ENCODE assay signal across 14 cellular contexts in the genomic region with DNA sequence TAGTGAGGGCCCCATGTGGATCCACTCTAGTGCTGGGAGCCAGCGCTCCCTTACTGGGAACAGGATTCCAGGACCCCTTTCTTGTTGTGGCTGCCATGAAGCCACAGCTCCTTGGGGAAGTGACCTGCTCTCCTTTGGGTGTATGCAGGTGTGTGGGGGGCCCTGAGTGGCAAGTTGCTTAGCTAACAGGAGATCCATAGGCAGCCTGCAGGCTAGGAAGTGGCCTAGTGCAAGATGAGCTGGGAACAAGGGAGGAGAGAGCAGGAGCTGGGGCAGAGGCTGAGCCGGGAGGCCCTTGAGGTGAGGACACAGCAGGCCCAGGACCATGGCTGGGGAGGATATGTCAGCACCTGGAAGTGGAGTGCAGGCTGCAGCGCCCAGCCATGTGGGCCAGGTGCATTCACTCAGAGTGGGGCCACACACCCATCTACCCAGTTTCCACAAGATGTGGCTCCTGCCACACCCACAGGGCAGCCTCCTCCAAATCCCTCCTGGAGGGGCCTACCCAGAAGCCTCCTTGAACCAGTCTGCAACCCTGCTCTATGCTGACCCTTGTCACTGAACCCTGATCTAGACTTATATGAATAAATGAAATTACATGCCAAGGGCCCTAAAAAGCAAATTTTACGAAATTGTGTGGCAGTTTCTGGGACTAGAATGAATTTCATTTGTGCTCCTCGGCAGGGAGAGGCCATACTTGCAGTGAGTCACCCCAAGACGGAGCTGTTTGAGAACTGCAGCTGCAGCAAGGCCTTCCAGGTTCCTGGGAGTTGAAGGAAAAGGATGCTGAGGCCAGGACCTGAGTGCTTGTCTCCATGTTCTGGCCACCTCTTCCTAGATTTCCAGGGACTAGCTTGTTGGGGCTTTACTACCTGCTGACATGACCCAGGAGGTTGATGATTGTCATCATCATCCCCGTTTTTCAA. TPM values are rescaled to one million over a fixed set of nuclear protein-coding genes. Genes with fewer than 3 reads are reported as not detected.
DNase-seq lines count a peak whose midpoint lies in the region; ATAC-seq, FAIRE-seq and TF ChIP-seq lines count a peak whose summit lies in the region.
"Had no signal": no experiment of that assay in that cellular context is flagged by ENCODE, and none has a peak within 500 bp of the region (broad histone marks: within the 10 kb centered on the region; RNA-seq: fewer than 3 reads in every experiment).

No MANE protein-coding gene starts in this region.

- peaks cover 8 to 35% of the 10 kb centered on the region in 2 experiments for H3K36me3 ChIP-seq in HepG2 (replicated peaks in 1 of 2; ENCODE audit: control insufficient read depth in 1 of 2, insufficient read depth in 2 of 2, low read length in 2 of 2)
- peaks cover 0 to 23% (median 2%) of the 10 kb centered on the region in 4 donors for H3K36me3 ChIP-seq in right lobe of liver
- peaks cover 19% of the 10 kb centered on the region for H3K36me3 ChIP-seq in bronchial epithelial cell (ENCODE audit: control insufficient read depth, insufficient read depth, low read length)

- H3K27ac ChIP-seq in HepG2 (ENCODE audit: extremely low read length, insufficient read depth, low read length) (no peak overlapping the region), right lobe of liver (no peak overlapping the region)

- 71% methylated on average over 5 of the region's 7 CpGs for WGBS in HepG2 (ENCODE audit: low lambda C conversion rate)
- WGBS in right lobe of liver (ENCODE audit: insufficient coverage, low coverage, low lambda C conversion rate, missing lambda C conversion rate), result 44% methylated on average over 4 of the region's 7 CpGs

- peaks cover 30 to 42% of the 10 kb centered on the region in 2 donors for H3K36me3 Mint-ChIP-seq in stimulated activated naive B cell treated with anti-CD40 and anti-IgM and Interleukin-4, amounts not matched to agents 10 μg/mL and 1 μg/mL and 100 μg/mL, for 72 hours

- H3K4me1 ChIP-seq in HepG2 (ENCODE audit: insufficient read depth, low read length) (peaks cover 24% of the 10 kb centered on the region), right lobe of liver (peaks cover 0 to 24% (median 7%) of the 10 kb centered on the region in 4 donors)

- intact Hi-C loops in HepG2 (cut with micrococcal nuclease; ENCODE audit: unreplicated experiment) (no loop called here), right lobe of liver (cut with DNase I) (loop anchor here in 1 of 2 donors (10.0 kb wide), 1 partner anchor 54 kb away; no protein-coding TSS in a partner anchor)

- DNase-seq in HepG2 (ENCODE audit: low spot score), result no peak
- DNase-seq in right lobe of liver, result no peak
- peak; percentile 4 for DNase-seq in NCI-H69 (lab: John Stamatoyannopoulos, UW)
- no peak for DNase-seq in bronchial epithelial cell (ENCODE audit: low read depth)
- DNase-seq in stimulated activated naive B cell treated with anti-CD40 and anti-IgM and Interleukin-4, amounts not matched to agents 10 μg/mL and 1 μg/mL and 100 μg/mL, for 72 hours, result no peak
- no peak for DNase-seq in NCI-H748 treated with DMSO at 0.1 percent for 48 hours (lab: John Stamatoyannopoulos, UW)
- DNase-seq in DMS53 (lab: John Stamatoyannopoulos, UW), result no peak
- DNase-seq: amygdala; head of caudate nucleus; NCI-H524; stimulated activated CD4-positive, alpha-beta T cell treated with anti-CD3 and anti-CD28 coated beads, Interleukin-1b, Interleukin-23, amount 100 ng/mL, for 48 hours; stimulated activated naive CD4-positive, alpha-beta T cell treated with Interleukin-2 at 50 U/mL for 16 hours had no signal

- CTCF ChIA-PET in HepG2 (lab: Yijun Ruan, JAX; ENCODE audit: low intra/inter-chr PET ratio, low total read pairs), result no interaction called here

- TF ChIP-seq CTCF in HepG2 (CRISPR knock-in tag; IDR thresholded peaks at IDR 0.05) (no peak), right lobe of liver (IDR thresholded peaks at IDR 0.05) (no peak), bronchial epithelial cell (IDR thresholded peaks at IDR 0.05; ENCODE audit: insufficient read depth, low read length, severe bottlenecking) (no peak)

- TF ChIP-seq EP300 in HepG2 (IDR thresholded peaks at IDR 0.05; ENCODE audit: low read depth in 2 of 2, low read length in 2 of 2), result no peak
- no peak for TF ChIP-seq EP300 in HepG2 (CRISPR knock-in tag; IDR thresholded peaks at IDR 0.05; ENCODE audit: borderline replicate concordance)

- no peak overlapping the region for H3K9ac ChIP-seq in HepG2 (ENCODE audit: insufficient read depth, low read depth, low read length)

- no peaks in the 10 kb centered on the region for H4K20me1 ChIP-seq in HepG2 (ENCODE audit: insufficient read depth, low read length)

- H3K4me2 ChIP-seq in HepG2 (ENCODE audit: low read depth, low read length), result no peak overlapping the region

- no peaks in the 10 kb centered on the region for H3K27me3 Mint-ChIP-seq in stimulated activated naive B cell treated with anti-CD40 and anti-IgM and Interleukin-4, amounts not matched to agents 10 μg/mL and 1 μg/mL and 100 μg/mL, for 72 hours

- H3K27me3 ChIP-seq in HepG2 (ENCODE audit: control insufficient read depth in 1 of 2, insufficient read depth in 2 of 2, low read length in 2 of 2) (no peaks in the 10 kb centered on the region), right lobe of liver (no peaks in the 10 kb centered on the region), bronchial epithelial cell (ENCODE audit: control insufficient read depth, insufficient read depth, low read length) (no peaks in the 10 kb centered on the region)

- no TSS peak for BruUV-seq in HepG2 (replicated peaks; lab: Mats Ljungman, UMichigan)

- in situ Hi-C loops in HepG2 (cut with HindIII; ENCODE audit: extremely low pct_ligation_motif_present, low pct_unique_long_range_greater_than_20kb), result no loop called here

- H3K4me3 Mint-ChIP-seq in stimulated activated naive B cell treated with anti-CD40 and anti-IgM and Interleukin-4, amounts not matched to agents 10 μg/mL and 1 μg/mL and 100 μg/mL, for 72 hours, result no peak overlapping the region

- H2AFZ ChIP-seq in HepG2 (ENCODE audit: low read length), result no peak overlapping the region

- peaks cover 23 to 43% of the 10 kb centered on the region in 2 donors for H3K4me1 Mint-ChIP-seq in stimulated activated naive B cell treated with anti-CD40 and anti-IgM and Interleukin-4, amounts not matched to agents 10 μg/mL and 1 μg/mL and 100 μg/mL, for 72 hours

- POLR2A ChIA-PET in HepG2 (lab: Yijun Ruan, JAX), result interaction anchor here (1.0 to 3.3 kb wide), 6 partner anchors 16 to 48 kb away, joined by 3 to 20 read pairs (median 3); a partner anchor contains a TSS

- ATAC-seq in HepG2 (no peak), right lobe of liver (no peak), HG03378 (IDR thresholded peaks at IDR 0.05; ENCODE audit: unreplicated experiment) (no peak)
- ATAC-seq in stimulated activated naive B cell treated with anti-CD40 and anti-IgM and Interleukin-4, amounts not matched to agents 10 μg/mL and 1 μg/mL and 100 μg/mL, for 72 hours (replicated peaks), result no peak

- TF ChIP-seq RAD21 in HepG2 (CRISPR knock-in tag; IDR thresholded peaks at IDR 0.05), result no peak

- TF ChIP-seq POLR2A in HepG2 (IDR thresholded peaks at IDR 0.05; ENCODE audit: insufficient read depth in 1 of 2, low read depth in 2 of 2, low read length in 2 of 2) (peak; percentile 5 to 64; a peak in 3 of 4 replicates), right lobe of liver (IDR thresholded peaks at IDR 0.05) (no peak)

- FAIRE-seq in HepG2 (lab: Jason Lieb, UNC), result no peak
- peak; percentile 50 for FAIRE-seq in bronchial epithelial cell (lab: Jason Lieb, UNC)

- no peak overlapping the region for H3K4me3 ChIP-seq in HepG2 (replicated peaks in 1 of 3; ENCODE audit: insufficient read depth in 1 of 3, low read depth in 2 of 3, low read length in 3 of 3)
- H3K4me3 ChIP-seq in right lobe of liver, result no peak overlapping the region
- H3K4me3 ChIP-seq in bronchial epithelial cell (ENCODE audit: low read depth, low read length), result no peak overlapping the region
- H3K4me3 ChIP-seq: lung had no signal

- H3K9me3 Mint-ChIP-seq in stimulated activated naive B cell treated with anti-CD40 and anti-IgM and Interleukin-4, amounts not matched to agents 10 μg/mL and 1 μg/mL and 100 μg/mL, for 72 hours, result no peaks in the 10 kb centered on the region

- peak overlapping the region; percentile 92 for H3K27ac Mint-ChIP-seq in stimulated activated naive B cell treated with anti-CD40 and anti-IgM and Interleukin-4, amounts not matched to agents 10 μg/mL and 1 μg/mL and 100 μg/mL, for 72 hours

- H3K9me3 ChIP-seq in HepG2 (ENCODE audit: low read length) (no peaks in the 10 kb centered on the region), right lobe of liver (no peaks in the 10 kb centered on the region)

- peaks cover 18% of the 10 kb centered on the region for H3K79me2 ChIP-seq in HepG2 (ENCODE audit: insufficient read depth, low read length)

RNA-seq across cellular contexts. Expression of a gene that starts 3.2 kb away (rescaled TPM):
- total RNA-seq in HepG2 (2016; rRNA removed; fragmentation: Illumina TruSeq; extraction: Trizol) (20.4 and 25.5 TPM in 2 replicates), right lobe of liver (10 to 100 TPM in 5 of 6 experiments, 1 to 10 TPM in 1; 9.3 to 32.5 (median 15.6) TPM), bronchial epithelial cell (23.2 and 29.0 TPM in 2 replicates)
- 10.9 and 13.4 TPM in 2 replicates for total RNA-seq in HepG2 (2016; cell fraction: cytosol; rRNA removed; fragmentation: Illumina TruSeq; extraction: Trizol; ENCODE audit: low read depth)
- total RNA-seq in HepG2 (2016; cell fraction: insoluble cytoplasmic fraction; rRNA removed; fragmentation: Illumina TruSeq; extraction: Trizol), result 22.1 and 23.8 TPM in 2 replicates
- total RNA-seq in HepG2 (2016; cell fraction: membrane; rRNA removed; fragmentation: Illumina TruSeq; extraction: Trizol), result 19.2 and 23.3 TPM in 2 replicates
- 18.4 and 19.1 TPM in 2 replicates for total RNA-seq in HepG2 (2016; cell fraction: nucleus; rRNA removed; fragmentation: Illumina TruSeq; extraction: Trizol)
- 13.0 and 16.4 TPM in 2 replicates for polyA plus RNA-seq in HepG2 (2011; rRNA removed)
- polyA plus RNA-seq in HepG2 (2011; cell fraction: cytosol; rRNA removed), result 11.4 and 17.5 TPM in 2 replicates
- 53.1 and 55.7 TPM in 2 replicates for polyA plus RNA-seq in HepG2 (2011; cell fraction: nucleus; rRNA removed)
- 7.6 and 9.2 TPM in 2 replicates for polyA plus RNA-seq in HepG2 (2012)
- polyA plus RNA-seq in HepG2 (2016; cell fraction: cytosol; fragmentation: Illumina TruSeq; extraction: Trizol; ENCODE audit: low read depth), result 11.6 and 14.4 TPM in 2 replicates
- polyA plus RNA-seq in HepG2 (2016; cell fraction: insoluble cytoplasmic fraction; fragmentation: Illumina TruSeq; extraction: Trizol; ENCODE audit: low read depth), result 22.2 and 26.6 TPM in 2 replicates
- polyA plus RNA-seq in HepG2 (2016; cell fraction: membrane; fragmentation: Illumina TruSeq; extraction: Trizol; ENCODE audit: low read depth), result 17.6 and 24.0 TPM in 2 replicates
- 42.7 and 46.0 TPM in 2 replicates for polyA plus RNA-seq in HepG2 (2016; cell fraction: nucleus; fragmentation: Illumina TruSeq; extraction: Trizol; ENCODE audit: insufficient read depth, low read depth)
- polyA minus RNA-seq in HepG2 (2011; rRNA and poly(A)+ RNA removed; ENCODE audit: low replicate concordance), result 19.9 and 30.3 TPM in 2 replicates
- polyA minus RNA-seq in HepG2 (2011; cell fraction: cytosol; rRNA and poly(A)+ RNA removed), result 6.9 and 7.9 TPM in 2 replicates
- polyA minus RNA-seq in HepG2 (2011; cell fraction: nucleus; rRNA and poly(A)+ RNA removed), result 34.2 and 38.9 TPM in 2 replicates

RNA-seq across cellular contexts. Expression of a gene that starts 16.3 kb away (rescaled TPM):
- 0.04 TPM in 1 of 2 replicates, not detected in the other for total RNA-seq in HepG2 (2016; rRNA removed; fragmentation: Illumina TruSeq; extraction: Trizol)
- total RNA-seq in HepG2 (2016; cell fraction: cytosol; rRNA removed; fragmentation: Illumina TruSeq; extraction: Trizol; ENCODE audit: low read depth), result not detected in 2 replicates
- not detected in 2 replicates for total RNA-seq in HepG2 (2016; cell fraction: insoluble cytoplasmic fraction; rRNA removed; fragmentation: Illumina TruSeq; extraction: Trizol)
- total RNA-seq in HepG2 (2016; cell fraction: membrane; rRNA removed; fragmentation: Illumina TruSeq; extraction: Trizol), result not detected in 2 replicates
- not detected in 2 replicates for total RNA-seq in HepG2 (2016; cell fraction: nucleus; rRNA removed; fragmentation: Illumina TruSeq; extraction: Trizol)
- polyA plus RNA-seq in HepG2 (2011; rRNA removed), result 0.12 and 0.20 TPM in 2 replicates
- 0.06 and 0.19 TPM in 2 replicates for polyA plus RNA-seq in HepG2 (2011; cell fraction: cytosol; rRNA removed)
- 0.66 and 1.2 TPM in 2 replicates for polyA plus RNA-seq in HepG2 (2011; cell fraction: nucleus; rRNA removed)
- polyA plus RNA-seq in HepG2 (2012), result 0.07 and 0.25 TPM in 2 replicates
- not detected in 2 replicates for polyA plus RNA-seq in HepG2 (2016; cell fraction: cytosol; fragmentation: Illumina TruSeq; extraction: Trizol; ENCODE audit: low read depth)
- not detected in 2 replicates for polyA plus RNA-seq in HepG2 (2016; cell fraction: insoluble cytoplasmic fraction; fragmentation: Illumina TruSeq; extraction: Trizol; ENCODE audit: low read depth)
- not detected in 2 replicates for polyA plus RNA-seq in HepG2 (2016; cell fraction: membrane; fragmentation: Illumina TruSeq; extraction: Trizol; ENCODE audit: low read depth)
- not detected in 2 replicates for polyA plus RNA-seq in HepG2 (2016; cell fraction: nucleus; fragmentation: Illumina TruSeq; extraction: Trizol; ENCODE audit: insufficient read depth, low read depth)
- polyA minus RNA-seq in HepG2 (2011; rRNA and poly(A)+ RNA removed; ENCODE audit: low replicate concordance), result 0.46 and 5.4 TPM in 2 replicates
- polyA minus RNA-seq in HepG2 (2011; cell fraction: cytosol; rRNA and poly(A)+ RNA removed), result not detected in 2 replicates
- polyA minus RNA-seq in HepG2 (2011; cell fraction: nucleus; rRNA and poly(A)+ RNA removed), result 0.50 TPM in 1 of 2 replicates, not detected in the other
- total RNA-seq in right lobe of liver, result 1 to 10 TPM in 1 of 6 experiments, under 1 TPM in 4, not detected in 1; 0.09 to 1.4 (median 0.42) TPM
- 0.13 and 0.26 TPM in 2 replicates for total RNA-seq in bronchial epithelial cell

RNA-seq across cellular contexts. Expression of a gene that starts 16.6 kb away (rescaled TPM):
- total RNA-seq in HepG2 (2016; rRNA removed; fragmentation: Illumina TruSeq; extraction: Trizol) (12.0 and 22.4 TPM in 2 replicates), right lobe of liver (10 to 100 TPM; 22.7 to 33.3 (median 27.0) TPM), bronchial epithelial cell (14.7 and 23.2 TPM in 2 replicates)
- total RNA-seq in HepG2 (2016; cell fraction: cytosol; rRNA removed; fragmentation: Illumina TruSeq; extraction: Trizol; ENCODE audit: low read depth), result 6.7 and 7.2 TPM in 2 replicates
- 11.0 and 24.0 TPM in 2 replicates for total RNA-seq in HepG2 (2016; cell fraction: insoluble cytoplasmic fraction; rRNA removed; fragmentation: Illumina TruSeq; extraction: Trizol)
- total RNA-seq in HepG2 (2016; cell fraction: membrane; rRNA removed; fragmentation: Illumina TruSeq; extraction: Trizol), result 7.2 and 7.5 TPM in 2 replicates
- total RNA-seq in HepG2 (2016; cell fraction: nucleus; rRNA removed; fragmentation: Illumina TruSeq; extraction: Trizol), result 24.0 and 31.5 TPM in 2 replicates
- 21.8 and 36.0 TPM in 2 replicates for polyA plus RNA-seq in HepG2 (2011; rRNA removed)
- 7.8 and 11.5 TPM in 2 replicates for polyA plus RNA-seq in HepG2 (2011; cell fraction: cytosol; rRNA removed)
- polyA plus RNA-seq in HepG2 (2011; cell fraction: nucleus; rRNA removed), result 218 and 255 TPM in 2 replicates
- polyA plus RNA-seq in HepG2 (2012), result 16.0 and 20.8 TPM in 2 replicates
- 1.7 and 1.9 TPM in 2 replicates for polyA plus RNA-seq in HepG2 (2016; cell fraction: cytosol; fragmentation: Illumina TruSeq; extraction: Trizol; ENCODE audit: low read depth)
- 10.7 and 13.3 TPM in 2 replicates for polyA plus RNA-seq in HepG2 (2016; cell fraction: insoluble cytoplasmic fraction; fragmentation: Illumina TruSeq; extraction: Trizol; ENCODE audit: low read depth)
- polyA plus RNA-seq in HepG2 (2016; cell fraction: membrane; fragmentation: Illumina TruSeq; extraction: Trizol; ENCODE audit: low read depth), result 3.5 and 4.4 TPM in 2 replicates
- 85.8 and 92.2 TPM in 2 replicates for polyA plus RNA-seq in HepG2 (2016; cell fraction: nucleus; fragmentation: Illumina TruSeq; extraction: Trizol; ENCODE audit: insufficient read depth, low read depth)
- polyA minus RNA-seq in HepG2 (2011; rRNA and poly(A)+ RNA removed; ENCODE audit: low replicate concordance), result 28.9 and 51.0 TPM in 2 replicates
- polyA minus RNA-seq in HepG2 (2011; cell fraction: cytosol; rRNA and poly(A)+ RNA removed), result 12.1 and 13.7 TPM in 2 replicates
- 71.7 and 79.9 TPM in 2 replicates for polyA minus RNA-seq in HepG2 (2011; cell fraction: nucleus; rRNA and poly(A)+ RNA removed)

RNA-seq across cellular contexts. Expression of a gene that starts 31.6 kb away (rescaled TPM):
- 11.0 and 15.3 TPM in 2 replicates for total RNA-seq in HepG2 (2016; rRNA removed; fragmentation: Illumina TruSeq; extraction: Trizol)
- 11.0 and 11.3 TPM in 2 replicates for total RNA-seq in HepG2 (2016; cell fraction: cytosol; rRNA removed; fragmentation: Illumina TruSeq; extraction: Trizol; ENCODE audit: low read depth)
- 8.7 and 17.7 TPM in 2 replicates for total RNA-seq in HepG2 (2016; cell fraction: insoluble cytoplasmic fraction; rRNA removed; fragmentation: Illumina TruSeq; extraction: Trizol)
- total RNA-seq in HepG2 (2016; cell fraction: membrane; rRNA removed; fragmentation: Illumina TruSeq; extraction: Trizol), result 18.9 and 20.5 TPM in 2 replicates
- 17.3 and 19.2 TPM in 2 replicates for total RNA-seq in HepG2 (2016; cell fraction: nucleus; rRNA removed; fragmentation: Illumina TruSeq; extraction: Trizol)
- 9.0 and 12.0 TPM in 2 replicates for polyA plus RNA-seq in HepG2 (2011; rRNA removed)
- 9.9 and 12.9 TPM in 2 replicates for polyA plus RNA-seq in HepG2 (2011; cell fraction: cytosol; rRNA removed)
- polyA plus RNA-seq in HepG2 (2011; cell fraction: nucleus; rRNA removed), result 124 and 135 TPM in 2 replicates
- 9.3 and 10.2 TPM in 2 replicates for polyA plus RNA-seq in HepG2 (2012)
- 9.8 and 11.5 TPM in 2 replicates for polyA plus RNA-seq in HepG2 (2016; cell fraction: cytosol; fragmentation: Illumina TruSeq; extraction: Trizol; ENCODE audit: low read depth)
- 8.2 and 11.1 TPM in 2 replicates for polyA plus RNA-seq in HepG2 (2016; cell fraction: insoluble cytoplasmic fraction; fragmentation: Illumina TruSeq; extraction: Trizol; ENCODE audit: low read depth)
- 16.8 and 17.1 TPM in 2 replicates for polyA plus RNA-seq in HepG2 (2016; cell fraction: membrane; fragmentation: Illumina TruSeq; extraction: Trizol; ENCODE audit: low read depth)
- polyA plus RNA-seq in HepG2 (2016; cell fraction: nucleus; fragmentation: Illumina TruSeq; extraction: Trizol; ENCODE audit: insufficient read depth, low read depth), result 45.0 and 47.7 TPM in 2 replicates
- 0.07 and 13.9 TPM in 2 replicates for polyA minus RNA-seq in HepG2 (2011; rRNA and poly(A)+ RNA removed; ENCODE audit: low replicate concordance)
- polyA minus RNA-seq in HepG2 (2011; cell fraction: cytosol; rRNA and poly(A)+ RNA removed), result 6.5 and 6.6 TPM in 2 replicates
- polyA minus RNA-seq in HepG2 (2011; cell fraction: nucleus; rRNA and poly(A)+ RNA removed), result 18.9 and 19.3 TPM in 2 replicates
- 1 to 10 TPM in 3 of 6 experiments, under 1 TPM in 3; 0.37 to 1.4 (median 1.0) TPM for total RNA-seq in right lobe of liver
- 2.4 and 2.8 TPM in 2 replicates for total RNA-seq in bronchial epithelial cell

RNA-seq across cellular contexts. Expression of a gene that starts 33.7 kb away (rescaled TPM):
- total RNA-seq in HepG2 (2016; rRNA removed; fragmentation: Illumina TruSeq; extraction: Trizol), result not detected in 2 replicates
- not detected in 2 replicates for total RNA-seq in HepG2 (2016; cell fraction: cytosol; rRNA removed; fragmentation: Illumina TruSeq; extraction: Trizol; ENCODE audit: low read depth)
- total RNA-seq in HepG2 (2016; cell fraction: insoluble cytoplasmic fraction; rRNA removed; fragmentation: Illumina TruSeq; extraction: Trizol), result not detected in 2 replicates
- total RNA-seq in HepG2 (2016; cell fraction: membrane; rRNA removed; fragmentation: Illumina TruSeq; extraction: Trizol), result not detected in 2 replicates
- not detected in 2 replicates for total RNA-seq in HepG2 (2016; cell fraction: nucleus; rRNA removed; fragmentation: Illumina TruSeq; extraction: Trizol)
- polyA plus RNA-seq in HepG2 (2011; rRNA removed), result not detected in 2 replicates
- polyA plus RNA-seq in HepG2 (2011; cell fraction: cytosol; rRNA removed), result not detected in 2 replicates
- not detected in 2 replicates for polyA plus RNA-seq in HepG2 (2011; cell fraction: nucleus; rRNA removed)
- polyA plus RNA-seq in HepG2 (2012), result not detected in 2 replicates
- not detected in 2 replicates for polyA plus RNA-seq in HepG2 (2016; cell fraction: cytosol; fragmentation: Illumina TruSeq; extraction: Trizol; ENCODE audit: low read depth)
- polyA plus RNA-seq in HepG2 (2016; cell fraction: insoluble cytoplasmic fraction; fragmentation: Illumina TruSeq; extraction: Trizol; ENCODE audit: low read depth), result not detected in 2 replicates
- polyA plus RNA-seq in HepG2 (2016; cell fraction: membrane; fragmentation: Illumina TruSeq; extraction: Trizol; ENCODE audit: low read depth), result not detected in 2 replicates
- polyA plus RNA-seq in HepG2 (2016; cell fraction: nucleus; fragmentation: Illumina TruSeq; extraction: Trizol; ENCODE audit: insufficient read depth, low read depth), result not detected in 2 replicates
- not detected in 2 replicates for polyA minus RNA-seq in HepG2 (2011; rRNA and poly(A)+ RNA removed; ENCODE audit: low replicate concordance)
- not detected in 2 replicates for polyA minus RNA-seq in HepG2 (2011; cell fraction: cytosol; rRNA and poly(A)+ RNA removed)
- polyA minus RNA-seq in HepG2 (2011; cell fraction: nucleus; rRNA and poly(A)+ RNA removed), result not detected in 2 replicates
- total RNA-seq in right lobe of liver, result under 1 TPM in 5 of 6 experiments, not detected in 1; 0.12 to 0.35 (median 0.18) TPM
- under 0.01 and 0.77 TPM in 2 replicates for total RNA-seq in bronchial epithelial cell
